16 cellular contexts compared by ENCODE assay signal in the genomic region with DNA sequence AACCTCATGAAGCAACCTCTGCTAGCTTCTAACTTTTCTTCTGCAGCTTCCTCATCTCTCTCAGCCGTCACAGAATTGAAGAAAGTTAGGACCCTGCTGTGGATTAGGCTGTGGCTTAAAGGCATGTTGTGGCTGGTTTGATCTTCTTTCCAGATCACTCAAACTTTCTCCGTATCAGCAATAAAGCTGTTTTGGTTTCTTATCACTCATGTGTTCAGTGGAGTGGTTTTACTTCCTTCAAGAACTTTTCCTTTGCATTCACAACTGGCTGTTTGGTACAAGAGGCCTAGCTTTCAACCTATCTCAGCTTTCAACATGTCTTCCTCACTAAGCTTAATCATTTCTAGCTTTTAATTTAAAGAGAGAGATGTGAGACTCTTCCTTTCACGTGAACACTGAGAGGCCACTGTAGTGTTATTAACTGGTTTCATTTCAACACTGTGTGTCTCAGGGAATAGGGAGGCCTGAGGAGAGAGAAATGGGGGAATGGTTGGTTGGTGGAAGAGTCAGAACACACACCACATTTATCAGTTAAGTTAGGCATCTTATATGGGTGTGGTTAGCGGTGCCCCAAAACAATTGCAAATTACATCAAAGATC. TPM values are rescaled to one million over a fixed set of nuclear protein-coding genes. Genes with fewer than 3 reads are reported as not detected.
DNase-seq lines count a peak whose midpoint lies in the region; ATAC-seq, FAIRE-seq and TF ChIP-seq lines count a peak whose summit lies in the region.
"Had no signal": no experiment of that assay in that cellular context is flagged by ENCODE, and none has a peak within 500 bp of the region (broad histone marks: within the 10 kb centered on the region; RNA-seq: fewer than 3 reads in every experiment).

No MANE protein-coding gene starts in this region.

- no peaks in the 10 kb centered on the region for H3K79me2 ChIP-seq in K562 (ENCODE audit: control insufficient read depth, insufficient read depth, low read length)

- H3K36me3 Mint-ChIP-seq in activated T-cell treated with anti-CD3 and anti-CD28 coated beads, Interleukin-2, amount 50 U/mL, for 24 hours (ENCODE audit: low read depth): peaks cover 1% of the 10 kb centered on the region
- H3K36me3 Mint-ChIP-seq in T-helper 17 cell (ENCODE audit: low read depth) (peaks cover 2% of the 10 kb centered on the region), glutamatergic neuron (ENCODE audit: unreplicated experiment) (peaks cover 29% of the 10 kb centered on the region)

- no peaks in the 10 kb centered on the region for H3K36me3 ChIP-seq in K562 (ENCODE audit: control insufficient read depth, insufficient read depth, low read length)
- no peaks in the 10 kb centered on the region for H3K36me3 ChIP-seq in Peyer's patch
- H3K36me3 ChIP-seq: adrenal gland, left lung had no signal

- H3K4me1 ChIP-seq in K562 (replicated peaks in 1 of 2; ENCODE audit: control insufficient read depth in 2 of 2, insufficient read depth in 2 of 2, low read length in 2 of 2) (peaks cover 5 to 6% of the 10 kb centered on the region in 2 experiments; a peak in 3 of 5 replicates), Peyer's patch (no peaks in the 10 kb centered on the region)
- H3K4me1 ChIP-seq: adrenal gland, gastroesophageal sphincter, left lung had no signal

- no peak for FAIRE-seq in K562 (lab: Jason Lieb, UNC)

- H3K9me1 ChIP-seq in K562 (ENCODE audit: control insufficient read depth, insufficient read depth, low read length): no peaks in the 10 kb centered on the region

- DNase-seq in activated T-cell treated with anti-CD3 and anti-CD28 coated beads, Interleukin-2, amount 50 U/mL, for 24 hours: no peak
- no peak for DNase-seq in activated T-cell treated with anti-CD3 and anti-CD28 coated beads, Interleukin-2, amount 50 U/mL, for 1 hour
- DNase-seq in T-helper 17 cell (no peak), K562 (ENCODE audit: extremely low read depth in 1 of 4, low spot score in 3 of 4) (no peak), glutamatergic neuron (no peak), T1000 (lab: John Stamatoyannopoulos, UW) (no peak), Peyer's patch (no peak)
- DNase-seq: adrenal gland, DMS79 treated with DMSO at 0.1 percent for 48 hours, left lung, NCI-H2107, NCI-H526 treated with DMSO at 0.1 percent for 48 hours, PC-3 had no signal

- TF ChIP-seq RAD21 in K562 (CRISPR knock-in tag; conservative IDR thresholded peaks at IDR 0.05 in 1 of 2, IDR thresholded peaks at IDR 0.05 in 1 of 2): no peak

- no peak for TF ChIP-seq CTCF in K562 (IDR thresholded peaks at IDR 0.05 in 2 of 3, conservative IDR thresholded peaks at IDR 0.05 in 1 of 3; ENCODE audit: insufficient read depth in 2 of 3, low read depth in 1 of 3, low read length in 3 of 3)
- TF ChIP-seq CTCF in glutamatergic neuron (IDR thresholded peaks at IDR 0.05; ENCODE audit: partially characterized antibody, unreplicated experiment): no peak
- TF ChIP-seq CTCF in Peyer's patch (IDR thresholded peaks at IDR 0.05): no peak

- ATAC-seq in GM21390 (IDR thresholded peaks at IDR 0.05; ENCODE audit: unreplicated experiment) (peak; percentile 60), T-helper 17 cell (no peak), K562 (no peak)
- ATAC-seq: gastroesophageal sphincter, left lung, PC-3 had no signal

- POLR2A ChIA-PET in K562 (lab: Yijun Ruan, JAX): interaction anchor here (1.6 kb wide), 1 partner anchor 15 kb away, joined by 4 read pairs; no protein-coding TSS in a partner anchor

- peaks cover 22% of the 10 kb centered on the region for H3K27me3 Mint-ChIP-seq in activated T-cell treated with anti-CD3 and anti-CD28 coated beads, Interleukin-2, amount 50 U/mL, for 24 hours
- H3K27me3 Mint-ChIP-seq in T-helper 17 cell (peaks cover 27% of the 10 kb centered on the region), glutamatergic neuron (ENCODE audit: unreplicated experiment) (no peaks in the 10 kb centered on the region)

- no peak overlapping the region for H3K27ac ChIP-seq in K562 (ENCODE audit: extremely low read depth, low read depth, low read length)
- H3K27ac ChIP-seq in Peyer's patch: no peak overlapping the region
- H3K27ac ChIP-seq: adrenal gland, cardiac muscle cell, gastroesophageal sphincter, left lung had no signal

- H3K4me3 Mint-ChIP-seq in activated T-cell treated with anti-CD3 and anti-CD28 coated beads, Interleukin-2, amount 50 U/mL, for 24 hours: no peak overlapping the region
- H3K4me3 Mint-ChIP-seq in T-helper 17 cell (no peak overlapping the region), glutamatergic neuron (ENCODE audit: unreplicated experiment) (no peak overlapping the region)

- no peaks in the 10 kb centered on the region for H4K20me1 ChIP-seq in K562 (replicated peaks; ENCODE audit: control insufficient read depth, insufficient read depth, low read length)

- no TSS peak for BruUV-seq in K562 (replicated peaks; lab: Mats Ljungman, UMichigan)

- H3K4me3 ChIP-seq in K562 (no peak overlapping the region), Peyer's patch (no peak overlapping the region)
- H3K4me3 ChIP-seq: adrenal gland, cardiac muscle cell, gastroesophageal sphincter, left lung had no signal

- H3K9ac ChIP-seq in K562 (ENCODE audit: insufficient read depth in 1 of 2, low read depth in 2 of 2, low read length in 2 of 2): no peak overlapping the region

- no peak for TF ChIP-seq POLR2A in K562 (conservative IDR thresholded peaks at IDR 0.05)
- TF ChIP-seq POLR2A in Peyer's patch (IDR thresholded peaks at IDR 0.05): no peak

- 19% methylated on average over 4 of the region's 4 CpGs for WGBS in K562 (ENCODE audit: insufficient coverage, low coverage, missing lambda C conversion rate)

- H3K9me3 Mint-ChIP-seq in activated T-cell treated with anti-CD3 and anti-CD28 coated beads, Interleukin-2, amount 50 U/mL, for 24 hours: no peaks in the 10 kb centered on the region
- H3K9me3 Mint-ChIP-seq in glutamatergic neuron (ENCODE audit: unreplicated experiment): peaks cover 3% of the 10 kb centered on the region

- CTCF ChIA-PET in K562 (lab: Yijun Ruan, JAX; ENCODE audit: low intra/inter-chr PET ratio): no interaction called here

- 0 out of 2 replicates have a peak overlapping the region, but pooled peaks have one; percentile 21 for H2AFZ ChIP-seq in K562 (ENCODE audit: low read depth, low read length)

- intact Hi-C loops in K562 (cut with micrococcal nuclease): no loop called here

- no peak for TF ChIP-seq EP300 in K562 (IDR thresholded peaks at IDR 0.05; ENCODE audit: low read length)

- H3K4me1 Mint-ChIP-seq in activated T-cell treated with anti-CD3 and anti-CD28 coated beads, Interleukin-2, amount 50 U/mL, for 24 hours (ENCODE audit: low read depth): peaks cover 21% of the 10 kb centered on the region
- H3K4me1 Mint-ChIP-seq in T-helper 17 cell (peaks cover 6% of the 10 kb centered on the region), glutamatergic neuron (ENCODE audit: low read depth, unreplicated experiment) (no peaks in the 10 kb centered on the region)

- in situ Hi-C loops in K562 (cut with MboI): no loop called here

- no peaks in the 10 kb centered on the region for H3K27me3 ChIP-seq in K562 (ENCODE audit: control insufficient read depth in 2 of 2, insufficient read depth in 2 of 2, low read length in 2 of 2)
- no peaks in the 10 kb centered on the region for H3K27me3 ChIP-seq in Peyer's patch
- H3K27me3 ChIP-seq: adrenal gland, cardiac muscle cell, gastroesophageal sphincter, left lung had no signal

- H3K4me2 ChIP-seq in K562 (ENCODE audit: insufficient read depth, low read length): no peak overlapping the region

- H3K9me3 ChIP-seq in T-helper 17 cell (ENCODE audit: control insufficient read depth, low read length, poor library complexity, severe bottlenecking) (no peaks in the 10 kb centered on the region), K562 (replicated peaks; ENCODE audit: control insufficient read depth, insufficient read depth, low read depth, low read length) (no peaks in the 10 kb centered on the region), Peyer's patch (peaks cover 0 to 6% (median 0%) of the 10 kb centered on the region in 4 donors)
- H3K9me3 ChIP-seq: adrenal gland had no signal

- H3K27ac Mint-ChIP-seq in activated T-cell treated with anti-CD3 and anti-CD28 coated beads, Interleukin-2, amount 50 U/mL, for 24 hours: peak overlapping the region; percentile 63
- peak overlapping the region; percentile 9 for H3K27ac Mint-ChIP-seq in T-helper 17 cell
- H3K27ac Mint-ChIP-seq in glutamatergic neuron (ENCODE audit: unreplicated experiment): no peak overlapping the region

RNA-seq across cellular contexts. Expression of a gene that starts 17.2 kb away (rescaled TPM):
- total RNA-seq in T-helper 17 cell (under 1 TPM; 0.12 to 0.52 TPM), K562 (2014; rRNA removed) (0.05 and 0.16 TPM in 2 replicates), K562 (2014; rRNA removed; fragmentation: Illumina TruSeq; extraction: Trizol) (0.25 and 0.32 TPM in 2 replicates), K562 (2015; rRNA removed; fragmentation: Illumina TruSeq; extraction: Trizol) (0.29 and 0.30 TPM in 2 replicates), K562 (2021) (0.22 and 0.34 TPM in 2 replicates), glutamatergic neuron (ENCODE audit: unreplicated experiment) (18.2 TPM), Peyer's patch (10 to 100 TPM in 1 of 4 donors, 1 to 10 TPM in 1, under 1 TPM in 1, not detected in 1; 0.57 to 46.2 (median 1.6) TPM)
- 0.90 and 1.3 TPM in 2 replicates for total RNA-seq in K562 (2011; cell fraction: chromatin; rRNA removed; ENCODE audit: low replicate concordance)
- total RNA-seq in K562 (2011; cell fraction: nucleolus; rRNA removed): 0.17 and 0.66 TPM in 2 replicates
- 0.59 and 0.92 TPM in 2 replicates for total RNA-seq in K562 (2011; cell fraction: nucleoplasm; rRNA removed)
- polyA plus RNA-seq in K562 (2011; rRNA removed) (0.24 and 0.49 TPM in 2 replicates), K562 (2014; fragmentation: Illumina TruSeq; extraction: Trizol) (0.18 and 0.19 TPM in 2 replicates), K562 (2014; fragmentation: Nextera tagmentation; extraction: Ambion mirVana) (under 1 TPM in 1 of 2 experiments, not detected in 1; 0.08 TPM), K562 (2014; rRNA removed) (0.17 and 0.38 TPM in 2 replicates)
- polyA plus RNA-seq in K562 (2011; cell fraction: cytosol; rRNA removed): 0.21 TPM in 1 of 2 replicates, not detected in the other
- 0.36 and 0.72 TPM in 2 replicates for polyA plus RNA-seq in K562 (2011; cell fraction: nucleus; rRNA removed)
- polyA plus RNA-seq in K562 (2012): 0.25 and 0.29 TPM in 2 replicates
- 0.25 and 1.1 TPM in 2 replicates for polyA minus RNA-seq in K562 (2011; rRNA and poly(A)+ RNA removed)
- not detected in 2 replicates for polyA minus RNA-seq in K562 (2011; cell fraction: cytosol; rRNA and poly(A)+ RNA removed)
- 0.40 and 1.4 TPM in 2 replicates for polyA minus RNA-seq in K562 (2011; cell fraction: nucleus; rRNA and poly(A)+ RNA removed)

RNA-seq across cellular contexts. Expression of a gene that starts 26.5 kb away (rescaled TPM):
- total RNA-seq in T-helper 17 cell (1 to 10 TPM; 2.9 TPM), K562 (2014; rRNA removed) (12.3 and 12.5 TPM in 2 replicates), K562 (2014; rRNA removed; fragmentation: Illumina TruSeq; extraction: Trizol) (19.4 and 22.6 TPM in 2 replicates), K562 (2015; rRNA removed; fragmentation: Illumina TruSeq; extraction: Trizol) (17.7 and 19.6 TPM in 2 replicates), K562 (2021) (12.1 and 12.5 TPM in 2 replicates), glutamatergic neuron (ENCODE audit: unreplicated experiment) (16.7 TPM), Peyer's patch (10 to 100 TPM in 1 of 4 donors, 1 to 10 TPM in 3; 4.0 to 19.8 (median 7.5) TPM)
- total RNA-seq in K562 (2011; cell fraction: chromatin; rRNA removed; ENCODE audit: low replicate concordance): 20.1 and 58.9 TPM in 2 replicates
- total RNA-seq in K562 (2011; cell fraction: nucleolus; rRNA removed): 11.8 and 18.6 TPM in 2 replicates
- total RNA-seq in K562 (2011; cell fraction: nucleoplasm; rRNA removed): 20.4 and 21.6 TPM in 2 replicates
- polyA plus RNA-seq in K562 (2011; rRNA removed) (14.5 and 18.5 TPM in 2 replicates), K562 (2014; fragmentation: Illumina TruSeq; extraction: Trizol) (12.3 and 14.5 TPM in 2 replicates), K562 (2014; fragmentation: Nextera tagmentation; extraction: Ambion mirVana) (1 to 10 TPM; 2.5 to 7.9 TPM), K562 (2014; rRNA removed) (10.4 and 11.4 TPM in 2 replicates)
- polyA plus RNA-seq in K562 (2011; cell fraction: cytosol; rRNA removed): 3.8 and 6.5 TPM in 2 replicates
- polyA plus RNA-seq in K562 (2011; cell fraction: nucleus; rRNA removed): 12.0 and 13.1 TPM in 2 replicates
- polyA plus RNA-seq in K562 (2012): 5.6 and 7.0 TPM in 2 replicates
- polyA minus RNA-seq in K562 (2011; rRNA and poly(A)+ RNA removed): 35.5 and 45.0 TPM in 2 replicates
- polyA minus RNA-seq in K562 (2011; cell fraction: cytosol; rRNA and poly(A)+ RNA removed): 8.2 and 11.4 TPM in 2 replicates
- 17.8 and 33.1 TPM in 2 replicates for polyA minus RNA-seq in K562 (2011; cell fraction: nucleus; rRNA and poly(A)+ RNA removed)
